In the genomic region with DNA sequence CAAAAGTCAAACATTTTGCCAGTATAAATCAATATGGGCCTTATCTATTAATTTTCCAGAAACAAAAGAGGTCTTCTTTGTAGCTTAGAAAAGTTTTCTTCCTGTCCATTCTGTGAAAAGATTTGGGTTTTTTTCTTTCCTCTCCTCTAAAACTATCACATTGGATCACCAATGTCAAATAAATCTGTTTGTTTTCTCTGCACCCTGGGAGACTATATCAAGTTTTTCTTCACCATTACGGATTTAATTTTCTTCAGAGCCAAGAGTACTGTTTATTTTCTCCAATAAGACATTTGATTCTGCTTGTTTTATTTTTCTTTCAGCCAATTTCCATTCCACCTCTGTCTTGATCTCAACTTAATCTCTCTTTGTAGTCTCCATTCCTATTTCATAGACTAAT, we compare ENCODE assay signal across 14 cellular contexts. TPM values are rescaled to one million over a fixed set of nuclear protein-coding genes. Genes with fewer than 3 reads are reported as not detected.
DNase-seq lines count a peak whose midpoint lies in the region; ATAC-seq and TF ChIP-seq lines count a peak whose summit lies in the region.
"Had no signal": no experiment of that assay in that cellular context is flagged by ENCODE, and none has a peak within 500 bp of the region (broad histone marks: within the 10 kb centered on the region; RNA-seq: fewer than 3 reads in every experiment).

No MANE protein-coding gene starts in this region.

- no peak for TF ChIP-seq POLR2A in right lobe of liver (IDR thresholded peaks at IDR 0.05)

- no peaks in the 10 kb centered on the region for H3K36me3 ChIP-seq in mammary epithelial cell (ENCODE audit: insufficient read depth, low read length)
- H3K36me3 ChIP-seq in right lobe of liver, result no peaks in the 10 kb centered on the region

- H3K9me3 ChIP-seq in mammary epithelial cell (replicated peaks; ENCODE audit: insufficient read depth, low read length), result no peaks in the 10 kb centered on the region
- no peaks in the 10 kb centered on the region for H3K9me3 ChIP-seq in right lobe of liver

- peak overlapping the region; percentile 3 for H3K4me3 Mint-ChIP-seq in activated naive CD4-positive, alpha-beta T cell treated with anti-CD3 and anti-CD28 coated beads, Interleukin-2, amount 50 U/mL, for 24 hours
- H3K4me3 Mint-ChIP-seq in activated naive CD4-positive, alpha-beta T cell treated with anti-CD3 and anti-CD28 coated beads for 36 hours, result no peak overlapping the region
- H3K4me3 Mint-ChIP-seq in type B pancreatic cell, result peak overlapping the region; percentile 95

- BruUV-seq in mammary epithelial cell (replicated peaks; lab: Mats Ljungman, UMichigan), result no TSS peak

- WGBS in mammary epithelial cell (ENCODE audit: low coverage, missing lambda C conversion rate), result 21% methylated on average over 1 of the region's 1 CpG
- 5% methylated on average over 1 of the region's 1 CpG for WGBS in right lobe of liver (ENCODE audit: insufficient coverage, low coverage, low lambda C conversion rate, missing lambda C conversion rate)

- in situ Hi-C loops in mammary epithelial cell (cut with MboI; ENCODE audit: low sequenced_read_pairs in 2 of 2), result no loop called here

- TF ChIP-seq CTCF in mammary epithelial cell (conservative IDR thresholded peaks at IDR 0.05 in 1 of 2, IDR thresholded peaks at IDR 0.05 in 1 of 2; ENCODE audit: extremely low read depth in 1 of 2, insufficient read depth in 1 of 2, low read depth in 1 of 2, low read length in 2 of 2), result no peak
- TF ChIP-seq CTCF in right lobe of liver (IDR thresholded peaks at IDR 0.05), result no peak
- TF ChIP-seq CTCF in type B pancreatic cell (conservative IDR thresholded peaks at IDR 0.05), result no peak

- ATAC-seq in right lobe of liver, result no peak
- no peak for ATAC-seq in HG03135 (IDR thresholded peaks at IDR 0.05; ENCODE audit: unreplicated experiment)
- ATAC-seq: activated CD8-positive, alpha-beta memory T cell treated with anti-CD3 and anti-CD28 coated beads, Interleukin-2, amount 10 ng/mL, durations not matched to agents 7 days and 5 days; stimulated activated naive CD8-positive, alpha-beta T cell treated with anti-CD3 and anti-CD28 coated beads, Interleukin-15, Interleukin-2, amounts not matched to agents 100 U/mL and 50 U/mL, for 24 hours had no signal

- intact Hi-C loops in activated naive CD4-positive, alpha-beta T cell treated with anti-CD3 and anti-CD28 coated beads for 36 hours (cut with micrococcal nuclease), result no loop called here
- intact Hi-C loops in mammary epithelial cell (cut with micrococcal nuclease) (loop anchor here (2.0 kb wide), 1 partner anchor 34 kb away; the partner anchor contains the start of gene ITPA), right lobe of liver (cut with DNase I) (no loop called here)

- H3K27me3 ChIP-seq in mammary epithelial cell (ENCODE audit: insufficient read depth, low read length) (no peaks in the 10 kb centered on the region), right lobe of liver (no peaks in the 10 kb centered on the region)

- dilution Hi-C loops in mammary epithelial cell (cut with HindIII; ENCODE audit: low sequenced_read_pairs), result loop anchor here (10.0 kb wide), 1 partner anchor 250 kb away; no protein-coding TSS in a partner anchor

- H3K36me3 Mint-ChIP-seq in activated naive CD4-positive, alpha-beta T cell treated with anti-CD3 and anti-CD28 coated beads, Interleukin-2, amount 50 U/mL, for 24 hours, result no peaks in the 10 kb centered on the region
- no peaks in the 10 kb centered on the region for H3K36me3 Mint-ChIP-seq in activated naive CD4-positive, alpha-beta T cell treated with anti-CD3 and anti-CD28 coated beads for 36 hours (ENCODE audit: low read depth)
- no peaks in the 10 kb centered on the region for H3K36me3 Mint-ChIP-seq in type B pancreatic cell
- H3K36me3 Mint-ChIP-seq: activated CD8-positive, alpha-beta memory T cell treated with anti-CD3 and anti-CD28 coated beads, Interleukin-2, amount 10 ng/mL, durations not matched to agents 7 days and 5 days had no signal

- H3K4me1 ChIP-seq in mammary epithelial cell (ENCODE audit: insufficient read depth, low read length) (peaks cover 18% of the 10 kb centered on the region), right lobe of liver (peaks cover 0 to 17% (median 6%) of the 10 kb centered on the region in 4 donors)

- H3K27ac Mint-ChIP-seq in activated naive CD4-positive, alpha-beta T cell treated with anti-CD3 and anti-CD28 coated beads, Interleukin-2, amount 50 U/mL, for 24 hours, result no peak overlapping the region
- no peak overlapping the region for H3K27ac Mint-ChIP-seq in activated naive CD4-positive, alpha-beta T cell treated with anti-CD3 and anti-CD28 coated beads for 36 hours
- peak overlapping the region; percentile 79 for H3K27ac Mint-ChIP-seq in type B pancreatic cell
- H3K27ac Mint-ChIP-seq: activated CD8-positive, alpha-beta memory T cell treated with anti-CD3 and anti-CD28 coated beads, Interleukin-2, amount 10 ng/mL, durations not matched to agents 7 days and 5 days had no signal

- H3K4me2 ChIP-seq in mammary epithelial cell (ENCODE audit: insufficient read depth, low read depth, low read length), result peak overlapping the region; percentile 90

- CTCF ChIA-PET in activated naive CD4-positive, alpha-beta T cell treated with anti-CD3 and anti-CD28 coated beads for 36 hours (lab: Charles Lee), result interaction anchor here (0.9 kb wide), 1 partner anchor 9 kb away, joined by 3 read pairs; no protein-coding TSS in a partner anchor
- CTCF ChIA-PET in mammary epithelial cell (lab: Charles Lee; ENCODE audit: low non-redundant PET), result no interaction called here

- no peaks in the 10 kb centered on the region for H4K20me1 ChIP-seq in mammary epithelial cell (ENCODE audit: insufficient read depth, low read length)

- H3K9ac ChIP-seq in mammary epithelial cell (ENCODE audit: insufficient read depth, low read length), result no peak overlapping the region

- H3K4me1 Mint-ChIP-seq in activated naive CD4-positive, alpha-beta T cell treated with anti-CD3 and anti-CD28 coated beads, Interleukin-2, amount 50 U/mL, for 24 hours, result peaks cover 22% of the 10 kb centered on the region
- H3K4me1 Mint-ChIP-seq in activated naive CD4-positive, alpha-beta T cell treated with anti-CD3 and anti-CD28 coated beads for 36 hours (ENCODE audit: low read depth), result peaks cover 12% of the 10 kb centered on the region
- peaks cover 25% of the 10 kb centered on the region for H3K4me1 Mint-ChIP-seq in type B pancreatic cell (ENCODE audit: unreplicated experiment)

- H2AFZ ChIP-seq in mammary epithelial cell (ENCODE audit: low read depth, low read length), result peak overlapping the region; percentile 100

- H3K27me3 Mint-ChIP-seq in activated naive CD4-positive, alpha-beta T cell treated with anti-CD3 and anti-CD28 coated beads, Interleukin-2, amount 50 U/mL, for 24 hours, result peaks cover 3% of the 10 kb centered on the region
- peaks cover 9% of the 10 kb centered on the region for H3K27me3 Mint-ChIP-seq in activated naive CD4-positive, alpha-beta T cell treated with anti-CD3 and anti-CD28 coated beads for 36 hours (ENCODE audit: low read depth)
- H3K27me3 Mint-ChIP-seq in type B pancreatic cell, result peaks cover 3% of the 10 kb centered on the region

- peak overlapping the region in 2 of 3 experiments; percentile 18 to 96 for H3K4me3 ChIP-seq in mammary epithelial cell (replicated peaks in 1 of 3; ENCODE audit: insufficient read depth in 1 of 3, low read depth in 2 of 3, low read length in 3 of 3)
- H3K4me3 ChIP-seq in right lobe of liver, result peak overlapping the region in 2 of 3 donors; percentile 86 to 87

- no peaks in the 10 kb centered on the region for H3K79me2 ChIP-seq in mammary epithelial cell (ENCODE audit: insufficient read depth, low read length)

- no peaks in the 10 kb centered on the region for H3K9me3 Mint-ChIP-seq in activated naive CD4-positive, alpha-beta T cell treated with anti-CD3 and anti-CD28 coated beads, Interleukin-2, amount 50 U/mL, for 24 hours
- H3K9me3 Mint-ChIP-seq in activated naive CD4-positive, alpha-beta T cell treated with anti-CD3 and anti-CD28 coated beads for 36 hours, result no peaks in the 10 kb centered on the region
- no peaks in the 10 kb centered on the region for H3K9me3 Mint-ChIP-seq in type B pancreatic cell

- no peak for DNase-seq in activated naive CD4-positive, alpha-beta T cell treated with anti-CD3 and anti-CD28 coated beads for 36 hours
- DNase-seq in mammary epithelial cell (no peak), right lobe of liver (no peak), type B pancreatic cell (ENCODE audit: extremely low spot score, unreplicated experiment) (no peak), HCEC 1CT (no peak)
- no peak for DNase-seq in activated CD8-positive, alpha-beta memory T cell treated with anti-CD3 and anti-CD28 coated beads, Interleukin-2, amount 50 U/mL, for 4 hours
- DNase-seq: ACHN; activated CD8-positive, alpha-beta memory T cell treated with anti-CD3 and anti-CD28 coated beads, Interleukin-2, amount 10 ng/mL, durations not matched to agents 7 days and 5 days; KG1; NCI-H2029 treated with DMSO at 0.1 percent for 48 hours; stimulated activated CD4-positive, alpha-beta T cell treated with anti-CD3 and anti-CD28 coated beads, Interleukin-4, amount 100 ng/mL, for 1 hour; stimulated activated naive CD8-positive, alpha-beta T cell treated with anti-CD3 and anti-CD28 coated beads, Interleukin-15, Interleukin-2, amounts not matched to agents 100 U/mL and 50 U/mL, for 24 hours had no signal

- no peak overlapping the region for H3K27ac ChIP-seq in mammary epithelial cell (ENCODE audit: insufficient read depth, low read depth, low read length)
- peak overlapping the region in 2 of 3 donors; percentile 79 to 90 for H3K27ac ChIP-seq in right lobe of liver

RNA-seq across cellular contexts. Expression of gene LZTS3, which starts 1.9 kb away (rescaled TPM):
- 1 to 10 TPM; 1.2 to 1.4 TPM for total RNA-seq in activated naive CD4-positive, alpha-beta T cell treated with anti-CD3 and anti-CD28 coated beads for 36 hours
- total RNA-seq in mammary epithelial cell, result 10 to 100 TPM in 1 of 2 donors, 1 to 10 TPM in 1; 7.7 to 16.3 TPM
- polyA plus RNA-seq in mammary epithelial cell, result 2.6 TPM
- polyA minus RNA-seq in mammary epithelial cell, result 3.3 TPM
- 1 to 10 TPM; 3.9 to 6.1 (median 4.9) TPM for total RNA-seq in right lobe of liver
- 17.2 and 17.3 TPM in 2 replicates for total RNA-seq in type B pancreatic cell (ENCODE audit: low replicate concordance)

RNA-seq across cellular contexts. Expression of gene FASTKD5, which starts 15.6 kb away (rescaled TPM):
- 10 to 100 TPM; 11.8 to 12.0 TPM for total RNA-seq in activated naive CD4-positive, alpha-beta T cell treated with anti-CD3 and anti-CD28 coated beads for 36 hours
- total RNA-seq in mammary epithelial cell (10 to 100 TPM; 13.4 to 15.0 TPM), right lobe of liver (10 to 100 TPM; 10.3 to 18.2 (median 11.3) TPM), type B pancreatic cell (ENCODE audit: low replicate concordance) (19.4 and 22.0 TPM in 2 replicates)
- 15.5 TPM for polyA plus RNA-seq in mammary epithelial cell
- polyA minus RNA-seq in mammary epithelial cell, result 43.8 TPM

RNA-seq across cellular contexts. Expression of gene UBOX5, which starts 15.6 kb away (rescaled TPM):
- 1 to 10 TPM; 5.4 to 5.9 TPM for total RNA-seq in activated naive CD4-positive, alpha-beta T cell treated with anti-CD3 and anti-CD28 coated beads for 36 hours
- total RNA-seq in mammary epithelial cell, result 1 to 10 TPM; 4.8 to 5.6 TPM
- 3.5 TPM for polyA plus RNA-seq in mammary epithelial cell
- 6.9 TPM for polyA minus RNA-seq in mammary epithelial cell
- 1 to 10 TPM; 1.8 to 3.2 (median 2.0) TPM for total RNA-seq in right lobe of liver
- 6.6 and 6.9 TPM in 2 replicates for total RNA-seq in type B pancreatic cell (ENCODE audit: low replicate concordance)

RNA-seq across cellular contexts. Expression of gene DDRGK1, which starts 29.2 kb away (rescaled TPM):
- 10 to 100 TPM; 78.2 to 79.5 TPM for total RNA-seq in activated naive CD4-positive, alpha-beta T cell treated with anti-CD3 and anti-CD28 coated beads for 36 hours
- total RNA-seq in mammary epithelial cell (10 to 100 TPM; 25.2 to 59.1 TPM), right lobe of liver (10 to 100 TPM; 55.0 to 76.1 (median 60.1) TPM), type B pancreatic cell (ENCODE audit: low replicate concordance) (56.7 and 61.6 TPM in 2 replicates)
- 35.7 TPM for polyA plus RNA-seq in mammary epithelial cell
- polyA minus RNA-seq in mammary epithelial cell, result 39.0 TPM

RNA-seq across cellular contexts. Expression of gene ITPA, which starts 34.0 kb away (rescaled TPM):
- total RNA-seq in activated naive CD4-positive, alpha-beta T cell treated with anti-CD3 and anti-CD28 coated beads for 36 hours, result 10 to 100 TPM; 38.2 to 42.1 TPM
- total RNA-seq in mammary epithelial cell (10 to 100 TPM; 29.2 to 68.7 TPM), right lobe of liver (10 to 100 TPM; 17.5 to 38.8 (median 26.7) TPM), type B pancreatic cell (ENCODE audit: low replicate concordance) (51.7 and 59.7 TPM in 2 replicates)
- 37.5 TPM for polyA plus RNA-seq in mammary epithelial cell
- 19.0 TPM for polyA minus RNA-seq in mammary epithelial cell
